ENCODE assay signal across 25 cellular contexts in genomic region chr13:112325142-112325808, GRCh38. TPM values are rescaled to one million over a fixed set of nuclear protein-coding genes. Genes with fewer than 3 reads are reported as not detected.
DNase-seq lines count a peak whose midpoint lies in the region; FAIRE-seq and TF ChIP-seq lines count a peak whose summit lies in the region.
"Had no signal": no experiment of that assay in that cellular context is flagged by ENCODE, and none has a peak within 500 bp of the region (broad histone marks: within the 10 kb centered on the region; RNA-seq: fewer than 3 reads in every experiment).

No MANE protein-coding gene starts in this region.

- H2BK20ac ChIP-seq in H1 (ENCODE audit: low read length): no peak overlapping the region

- no peak overlapping the region for H4K5ac ChIP-seq in H1 (ENCODE audit: insufficient read length, low read depth, low read length)

- H3K27ac ChIP-seq in H1 (ENCODE audit: low read depth, low read length): no peak overlapping the region
- H3K27ac ChIP-seq in neural cell (ENCODE audit: low read length): no peak overlapping the region
- no peak overlapping the region for H3K27ac ChIP-seq in osteoblast (ENCODE audit: low read depth, low read length)
- H3K27ac ChIP-seq: SJCRH30 had no signal

- DNase-seq in GM10248 (ENCODE audit: extremely low spot score): peak; percentile 5
- DNase-seq in NCI-H146 (lab: John Stamatoyannopoulos, UW): peak; percentile 67
- DNase-seq in H1 (ENCODE audit: low read depth in 1 of 2, low spot score in 2 of 2): no peak
- no peak for DNase-seq in EL
- no peak for DNase-seq in osteoblast (ENCODE audit: insufficient read length, low spot score, missing footprints)
- no peak for DNase-seq in NCI-H1694 treated with DMSO at 0.1 percent for 48 hours (lab: John Stamatoyannopoulos, UW)
- DNase-seq: C1 segment of cervical spinal cord; CD4-positive, alpha-beta memory T cell; DMS 273 treated with DMSO at 0.1 percent for 48 hours; DMS79 treated with DMSO at 0.1 percent for 48 hours; HFFc6; NCI-H1092; NCI-H1436 treated with DMSO at 0.1 percent for 48 hours; NCI-H2029 treated with DMSO at 0.1 percent for 48 hours; NCI-H446 treated with DMSO at 0.1 percent for 48 hours; NCI-H526; NK-92 treated with Interleukin-12 subunit alpha and Interleukin-12 subunit beta, amount 100 ng/mL, for 24 hours; PC-3; SJCRH30; T-helper 2 cell had no signal

- TF ChIP-seq RAD21 in H1 (IDR thresholded peaks at IDR 0.05 in 1 of 2, conservative IDR thresholded peaks at IDR 0.05 in 1 of 2; ENCODE audit: low read depth in 2 of 2, low read length in 2 of 2): no peak
- no peak for TF ChIP-seq RAD21 in neural cell (conservative IDR thresholded peaks at IDR 0.05)

- no peak overlapping the region for H4K8ac ChIP-seq in H1 (ENCODE audit: extremely low read depth, insufficient read depth, low read length)

- H2AFZ ChIP-seq in H1 (ENCODE audit: low read length) (no peak overlapping the region), neural cell (ENCODE audit: low read depth, low read length) (no peak overlapping the region), osteoblast (ENCODE audit: low read length) (no peak overlapping the region)

- no peak for TF ChIP-seq EP300 in H1 (IDR thresholded peaks at IDR 0.05; ENCODE audit: borderline replicate concordance in 1 of 2, low read depth in 2 of 2, low read length in 2 of 2)
- no peak for TF ChIP-seq EP300 in neural cell (conservative IDR thresholded peaks at IDR 0.05; ENCODE audit: poor library complexity, severe bottlenecking)

- no peak overlapping the region for H3K23ac ChIP-seq in H1 (ENCODE audit: insufficient read length)

- H4K91ac ChIP-seq in H1 (replicated peaks; ENCODE audit: insufficient read length, low read length): no peak overlapping the region

- no peak for FAIRE-seq in H1 (lab: Jason Lieb, UNC)
- FAIRE-seq: GM18507 had no signal

- no peaks in the 10 kb centered on the region; a peak in 1 of 4 replicates for H3K79me2 ChIP-seq in H1 (ENCODE audit: control insufficient read depth in 1 of 2, insufficient read depth in 2 of 2, low read length in 2 of 2)
- no peaks in the 10 kb centered on the region for H3K79me2 ChIP-seq in neural cell (replicated peaks; ENCODE audit: insufficient read depth, low read length)
- no peaks in the 10 kb centered on the region for H3K79me2 ChIP-seq in osteoblast (ENCODE audit: insufficient read depth, low read length)

- no peaks in the 10 kb centered on the region for H3K36me3 ChIP-seq in H1 (ENCODE audit: control insufficient read depth in 2 of 4, insufficient read depth in 4 of 4, low read length in 3 of 4)
- H3K36me3 ChIP-seq in neural cell (ENCODE audit: insufficient read depth, low read length): no peaks in the 10 kb centered on the region
- H3K36me3 ChIP-seq in osteoblast (ENCODE audit: insufficient read depth, low read length): no peaks in the 10 kb centered on the region
- H3K36me3 ChIP-seq: HAP-1, SJCRH30 had no signal

- H3K4me2 ChIP-seq in H1 (ENCODE audit: insufficient read depth in 1 of 2, low read depth in 2 of 2, low read length in 2 of 2): no peak overlapping the region
- H3K4me2 ChIP-seq in neural cell (ENCODE audit: low read length): no peak overlapping the region
- no peak overlapping the region for H3K4me2 ChIP-seq in osteoblast (ENCODE audit: insufficient read depth, low read length)

- H3K79me1 ChIP-seq in H1 (ENCODE audit: low read depth, low read length): no peaks in the 10 kb centered on the region

- TF ChIP-seq CTCF in GM10248 (IDR thresholded peaks at IDR 0.05; ENCODE audit: control extremely low read depth, extremely low read depth, low read depth, missing control alignments) (no peak), H1 (IDR thresholded peaks at IDR 0.05; ENCODE audit: control extremely low read depth in 1 of 3, insufficient read depth in 1 of 3, low read depth in 1 of 3, low read length in 3 of 3) (no peak), neural cell (IDR thresholded peaks at IDR 0.05; ENCODE audit: poor library complexity, severe bottlenecking) (no peak), osteoblast (IDR thresholded peaks at IDR 0.05; ENCODE audit: extremely low read depth, low read depth, low read length) (no peak)

- no peaks in the 10 kb centered on the region for H3F3A ChIP-seq in neural cell (ENCODE audit: insufficient read depth, low read length, poor library complexity, severe bottlenecking)

- TF ChIP-seq POLR2A in H1 (IDR thresholded peaks at IDR 0.05; ENCODE audit: control extremely low read depth in 1 of 2, low read depth in 2 of 2, low read length in 2 of 2): no peak

- no peak overlapping the region for H2BK120ac ChIP-seq in H1 (replicated peaks; ENCODE audit: low read depth, low read length)

- no peaks in the 10 kb centered on the region for H3K9me2 ChIP-seq in neural cell (ENCODE audit: insufficient read depth, low read length)

- POLR2A ChIA-PET in GM10248 (lab: Yijun Ruan, JAX): no interaction called here
- POLR2A ChIA-PET in H1 (lab: Charles Lee; ENCODE audit: partially characterized antibody): interaction anchor here (0.6 kb wide), 1 partner anchor 43 kb away, joined by 4 read pairs; no protein-coding TSS in a partner anchor

- no peaks in the 10 kb centered on the region for H3K9me3 ChIP-seq in H1 (ENCODE audit: insufficient read depth in 2 of 2, low read depth in 1 of 2, low read length in 1 of 2)
- H3K9me3 ChIP-seq in neural cell (ENCODE audit: low read length): no peaks in the 10 kb centered on the region
- no peaks in the 10 kb centered on the region for H3K9me3 ChIP-seq in osteoblast (ENCODE audit: low read depth, low read length)
- H3K9me3 ChIP-seq: HAP-1, SJCRH30 had no signal

- no peak overlapping the region for H2BK15ac ChIP-seq in H1 (ENCODE audit: low read length)

- no peak overlapping the region for H3K56ac ChIP-seq in H1 (replicated peaks; ENCODE audit: insufficient read length, low read depth, low read length)

- H3K27me3 ChIP-seq in H1 (replicated peaks in 1 of 4; ENCODE audit: control insufficient read depth in 3 of 4, extremely low read depth in 1 of 4, insufficient read depth in 3 of 4, low read length in 3 of 4): peaks cover 0 to 9% (median 5%) of the 10 kb centered on the region in 4 experiments; a peak in 5 of 7 replicates
- H3K27me3 ChIP-seq in neural cell (ENCODE audit: insufficient read depth, low read depth, low read length): no peaks in the 10 kb centered on the region
- no peaks in the 10 kb centered on the region for H3K27me3 ChIP-seq in osteoblast (ENCODE audit: insufficient read depth, low read length)

- H3K4ac ChIP-seq in H1 (replicated peaks; ENCODE audit: insufficient read length, low read depth, low read length): no peak overlapping the region

- no peak overlapping the region for H3K14ac ChIP-seq in H1 (ENCODE audit: insufficient read length)

- H3K9ac ChIP-seq in H1 (replicated peaks in 1 of 4; ENCODE audit: extremely low read depth in 1 of 4, low read depth in 3 of 4, low read length in 3 of 4) (no peak overlapping the region), neural cell (ENCODE audit: low read length) (no peak overlapping the region)

- H2BK5ac ChIP-seq in H1 (ENCODE audit: low read depth, low read length): no peak overlapping the region

- H2BK12ac ChIP-seq in H1 (ENCODE audit: low read depth, low read length): peak overlapping the region; percentile 17; the same call in 1 of the 2 replicates

- no peak overlapping the region for H3K4me3 ChIP-seq in H1 (ENCODE audit: extremely low read depth in 1 of 4, insufficient read depth in 2 of 4, low read depth in 3 of 4, low read length in 4 of 4)
- no peak overlapping the region for H3K4me3 ChIP-seq in neural cell (ENCODE audit: low read length)
- no peak overlapping the region for H3K4me3 ChIP-seq in osteoblast (ENCODE audit: insufficient read depth, low read length)
- H3K4me3 ChIP-seq: HAP-1, SJCRH30 had no signal

- H4K20me1 ChIP-seq in H1 (replicated peaks in 1 of 2; ENCODE audit: control insufficient read depth in 1 of 2, insufficient read depth in 2 of 2, low read length in 2 of 2): no peaks in the 10 kb centered on the region
- H4K20me1 ChIP-seq in neural cell (ENCODE audit: insufficient read depth): no peaks in the 10 kb centered on the region
- H4K20me1 ChIP-seq in osteoblast (ENCODE audit: insufficient read depth, low read length): no peaks in the 10 kb centered on the region

- peaks cover 3% of the 10 kb centered on the region for H3K23me2 ChIP-seq in H1 (ENCODE audit: low read depth, low read length)

- CTCF ChIA-PET in GM10248 (lab: Yijun Ruan, JAX): no interaction called here
- CTCF ChIA-PET in H1 (lab: Charles Lee; ENCODE audit: partially characterized antibody): interaction anchor here (1.0 to 1.6 kb wide), 2 partner anchors 9 to 222 kb away, joined by 3 to 5 read pairs; no protein-coding TSS in a partner anchor

- H3K4me1 ChIP-seq in H1 (replicated peaks in 1 of 4; ENCODE audit: control insufficient read depth in 3 of 4, insufficient read depth in 4 of 4, low read length in 3 of 4) (peaks cover 0 to 2% (median 0%) of the 10 kb centered on the region in 4 experiments; a peak in 2 of 7 replicates), osteoblast (ENCODE audit: insufficient read depth, low read length) (no peaks in the 10 kb centered on the region)
- H3K4me1 ChIP-seq: HAP-1, SJCRH30 had no signal

- H2AK5ac ChIP-seq in H1 (ENCODE audit: low read depth, low read length): no peak overlapping the region

- 85% methylated on average over 26 of the region's 26 CpGs; no CpG with 5 or more reads in 1 of the 2 experiments for WGBS in H1 (ENCODE audit: extremely low coverage in 1 of 2, insufficient coverage in 1 of 2, insufficient read length in 1 of 2, insufficient replicate concordance in 2 of 2, low coverage in 1 of 2, low lambda C conversion rate in 2 of 2, missing lambda C conversion rate in 1 of 2), 2 experiments

- no peak overlapping the region for H3K18ac ChIP-seq in H1 (ENCODE audit: extremely low read depth, low read length)

TF ChIP-seq in H1, 55 proteins besides CTCF, POLR2A, EP300 and RAD21 (continues in another document):
- TF ChIP-seq CTBP2 (IDR thresholded peaks at IDR 0.05; ENCODE audit: borderline replicate concordance, insufficient read depth, insufficient read length, low read length) (no peak), CEBPB (IDR thresholded peaks at IDR 0.05; ENCODE audit: low read depth, low read length) (no peak)

TF ChIP-seq in neural cell, 6 proteins besides CTCF, POLR2A, EP300 and RAD21 (continues in another document):
- TF ChIP-seq EZH2 (IDR thresholded peaks at IDR 0.05; ENCODE audit: borderline replicate concordance, insufficient read depth, low read length, poor library complexity, severe bottlenecking): no peak

RNA-seq across cellular contexts. Expression of gene SPACA7, which starts 50.9 kb away (rescaled TPM):
- total RNA-seq in H1 (2021; fragmentation: NEBNext Ultra II Directional; extraction: Animal tissue kit (Norgen Biotek cat#: 25700)): not detected in 2 replicates
- not detected in 2 replicates for polyA plus RNA-seq in H1 (2011; rRNA removed)
- polyA plus RNA-seq in H1 (2011; cell fraction: cytosol; rRNA removed): not detected
- not detected for polyA plus RNA-seq in H1 (2011; cell fraction: nucleus; rRNA removed)
- not detected in 4 replicates for polyA plus RNA-seq in H1 (2012, experiment 1 of 2)
- polyA plus RNA-seq in H1 (2012, experiment 2 of 2): not detected
- polyA plus RNA-seq in H1 (2013, experiment 1 of 2): not detected
- polyA plus RNA-seq in H1 (2013, experiment 2 of 2): not detected
- polyA minus RNA-seq in H1 (2011; rRNA and poly(A)+ RNA removed): not detected in 2 replicates
- not detected for polyA minus RNA-seq in H1 (2011; cell fraction: cytosol; rRNA and poly(A)+ RNA removed)
- polyA minus RNA-seq in H1 (2011; cell fraction: nucleus; rRNA and poly(A)+ RNA removed): not detected
- polyA plus RNA-seq in neural cell: not detected in 2 replicates
- polyA minus RNA-seq in neural cell: not detected in 2 replicates
- total RNA-seq in osteoblast: not detected in 2 replicates
- total RNA-seq: A673; CD4-positive, alpha-beta memory T cell; HFFc6; PC-3; Right ventricle myocardium inferior; SJCRH30 had no signal
- polyA plus RNA-seq: CD4-positive, alpha-beta memory T cell had no signal

Comparison
In these comparisons a context has a peak if more than half of its experiments do, and no peak if none do; other contexts are left out.
1. DNase-seq: peak in GM10248 (single experiment) and NCI-H146 (single experiment); none in H1 (0 of 2), EL (single experiment), osteoblast (single experiment) and NCI-H1694 treated with DMSO at 0.1 percent for 48 hours (single experiment).